1 cellular context compared by ENCODE assay signal in genomic region chr1:94104776-94105462, GRCh38.
TF ChIP-seq lines count a peak whose summit lies in the region.

No MANE protein-coding gene starts in this region.

TF ChIP-seq in H1, 55 proteins besides CTCF, POLR2A, EP300 and RAD21 (continued from another document):
- no peak for TF ChIP-seq SAP30 (IDR thresholded peaks at IDR 0.05; ENCODE audit: insufficient read depth, insufficient replicate concordance, low read length)
TF ChIP-seq in H1: peak in this region for 0.
